In genomic region chr10:84171700-84172434, GRCh38 we compare ENCODE assay signal across 1 cellular context.
TF ChIP-seq lines count a peak whose summit lies in the region.

No MANE protein-coding gene starts in this region.

TF ChIP-seq in GM12878, 131 proteins besides CTCF, POLR2A, EP300 and RAD21:
- peak; percentile 87 for TF ChIP-seq NFIC (IDR thresholded peaks at IDR 0.05; ENCODE audit: low read depth, low read length)
- TF ChIP-seq PBX3 (IDR thresholded peaks at IDR 0.05; ENCODE audit: insufficient replicate concordance, low read depth, low read length) = peak; percentile 75
- TF ChIP-seq JUNB (IDR thresholded peaks at IDR 0.05) = peak; percentile 56
- TF ChIP-seq, protein P1, sequence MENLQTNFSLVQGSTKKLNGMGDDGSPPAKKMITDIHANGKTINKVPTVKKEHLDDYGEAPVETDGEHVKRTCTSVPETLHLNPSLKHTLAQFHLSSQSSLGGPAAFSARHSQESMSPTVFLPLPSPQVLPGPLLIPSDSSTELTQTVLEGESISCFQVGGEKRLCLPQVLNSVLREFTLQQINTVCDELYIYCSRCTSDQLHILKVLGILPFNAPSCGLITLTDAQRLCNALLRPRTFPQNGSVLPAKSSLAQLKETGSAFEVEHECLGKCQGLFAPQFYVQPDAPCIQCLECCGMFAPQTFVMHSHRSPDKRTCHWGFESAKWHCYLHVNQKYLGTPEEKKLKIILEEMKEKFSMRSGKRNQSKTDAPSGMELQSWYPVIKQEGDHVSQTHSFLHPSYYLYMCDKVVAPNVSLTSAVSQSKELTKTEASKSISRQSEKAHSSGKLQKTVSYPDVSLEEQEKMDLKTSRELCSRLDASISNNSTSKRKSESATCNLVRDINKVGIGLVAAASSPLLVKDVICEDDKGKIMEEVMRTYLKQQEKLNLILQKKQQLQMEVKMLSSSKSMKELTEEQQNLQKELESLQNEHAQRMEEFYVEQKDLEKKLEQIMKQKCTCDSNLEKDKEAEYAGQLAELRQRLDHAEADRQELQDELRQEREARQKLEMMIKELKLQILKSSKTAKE (IDR thresholded peaks at IDR 0.05; ENCODE audit: low read depth, poor library complexity, severe bottlenecking) = peak; percentile 86
- TF ChIP-seq PML (IDR thresholded peaks at IDR 0.05; ENCODE audit: low read length) = peak; percentile 69; the same call in 1 of the 2 replicates
- peak; percentile 82 for TF ChIP-seq POLR2AphosphoS5 (IDR thresholded peaks at IDR 0.05; ENCODE audit: low read length)
- peak; percentile 34; the same call in 1 of the 3 replicates for TF ChIP-seq POU2F2 (IDR thresholded peaks at IDR 0.05; ENCODE audit: borderline replicate concordance, low read depth, low read length)
- peak; percentile 70 for TF ChIP-seq MEF2B (IDR thresholded peaks at IDR 0.05; ENCODE audit: partially characterized antibody, poor library complexity, severe bottlenecking)
- TF ChIP-seq CBX5 (IDR thresholded peaks at IDR 0.05; ENCODE audit: low read depth) = 0 out of 2 replicates have a peak, but pooled peaks have one; percentile 38
- TF ChIP-seq, protein P2, sequence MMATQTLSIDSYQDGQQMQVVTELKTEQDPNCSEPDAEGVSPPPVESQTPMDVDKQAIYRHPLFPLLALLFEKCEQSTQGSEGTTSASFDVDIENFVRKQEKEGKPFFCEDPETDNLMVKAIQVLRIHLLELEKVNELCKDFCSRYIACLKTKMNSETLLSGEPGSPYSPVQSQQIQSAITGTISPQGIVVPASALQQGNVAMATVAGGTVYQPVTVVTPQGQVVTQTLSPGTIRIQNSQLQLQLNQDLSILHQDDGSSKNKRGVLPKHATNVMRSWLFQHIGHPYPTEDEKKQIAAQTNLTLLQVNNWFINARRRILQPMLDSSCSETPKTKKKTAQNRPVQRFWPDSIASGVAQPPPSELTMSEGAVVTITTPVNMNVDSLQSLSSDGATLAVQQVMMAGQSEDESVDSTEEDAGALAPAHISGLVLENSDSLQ (IDR thresholded peaks at IDR 0.05) = peak; percentile 92
- peak; percentile 69 for TF ChIP-seq ZBED1 (IDR thresholded peaks at IDR 0.05; ENCODE audit: borderline replicate concordance)
- peak; percentile 18; the same call in 1 of the 2 replicates for TF ChIP-seq SPI1 (IDR thresholded peaks at IDR 0.05; ENCODE audit: borderline replicate concordance, insufficient read depth, low read depth, low read length)
- TF ChIP-seq ATF7 (IDR thresholded peaks at IDR 0.05; ENCODE audit: low read depth) = peak; percentile 75
- peak; percentile 48 for TF ChIP-seq RUNX3 (IDR thresholded peaks at IDR 0.05; ENCODE audit: low read length)
- peak; percentile 60 for TF ChIP-seq TCF7 (IDR thresholded peaks at IDR 0.05; ENCODE audit: borderline replicate concordance)
- peak; percentile 58 to 62; a peak in 3 of 4 replicates for TF ChIP-seq IKZF2 (IDR thresholded peaks at IDR 0.05)
- TF ChIP-seq BHLHE40 (IDR thresholded peaks at IDR 0.05; ENCODE audit: borderline replicate concordance in 1 of 2, low read depth in 2 of 2, low read length in 1 of 2) = peak in 1 of 2 experiments; percentile 38; a peak in 1 of 4 replicates
- 0 out of 2 replicates have a peak, but pooled peaks have one; percentile 24 for TF ChIP-seq TAF1 (IDR thresholded peaks at IDR 0.05; ENCODE audit: borderline replicate concordance, low read depth, low read length)
- peak; percentile 50; the same call in 1 of the 2 replicates for TF ChIP-seq CREM (IDR thresholded peaks at IDR 0.05; ENCODE audit: low read depth)
- TF ChIP-seq MLLT1 (IDR thresholded peaks at IDR 0.05) = peak; percentile 15; the same call in 1 of the 2 replicates
- TF ChIP-seq PAX5 (IDR thresholded peaks at IDR 0.05; ENCODE audit: borderline replicate concordance, low read depth, low read length) = peak; percentile 14; the same call in 1 of the 2 replicates
- TF ChIP-seq NBN (IDR thresholded peaks at IDR 0.05) = peak; percentile 86
- peak; percentile 39; the same call in 1 of the 2 replicates for TF ChIP-seq YY1 (IDR thresholded peaks at IDR 0.05; ENCODE audit: low read depth, low read length)
- TF ChIP-seq, protein P3, sequence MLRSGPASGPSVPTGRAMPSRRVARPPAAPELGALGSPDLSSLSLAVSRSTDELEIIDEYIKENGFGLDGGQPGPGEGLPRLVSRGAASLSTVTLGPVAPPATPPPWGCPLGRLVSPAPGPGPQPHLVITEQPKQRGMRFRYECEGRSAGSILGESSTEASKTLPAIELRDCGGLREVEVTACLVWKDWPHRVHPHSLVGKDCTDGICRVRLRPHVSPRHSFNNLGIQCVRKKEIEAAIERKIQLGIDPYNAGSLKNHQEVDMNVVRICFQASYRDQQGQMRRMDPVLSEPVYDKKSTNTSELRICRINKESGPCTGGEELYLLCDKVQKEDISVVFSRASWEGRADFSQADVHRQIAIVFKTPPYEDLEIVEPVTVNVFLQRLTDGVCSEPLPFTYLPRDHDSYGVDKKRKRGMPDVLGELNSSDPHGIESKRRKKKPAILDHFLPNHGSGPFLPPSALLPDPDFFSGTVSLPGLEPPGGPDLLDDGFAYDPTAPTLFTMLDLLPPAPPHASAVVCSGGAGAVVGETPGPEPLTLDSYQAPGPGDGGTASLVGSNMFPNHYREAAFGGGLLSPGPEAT (IDR thresholded peaks at IDR 0.05; ENCODE audit: low read depth) = peak; percentile 75; the same call in 1 of the 2 replicates
- TF ChIP-seq MTA3 (IDR thresholded peaks at IDR 0.05; ENCODE audit: borderline replicate concordance, low read length) = peak; percentile 31; the same call in 1 of the 2 replicates
- peak; percentile 79 for TF ChIP-seq FOXM1 (IDR thresholded peaks at IDR 0.05; ENCODE audit: low read depth, low read length)
- TF ChIP-seq TARDBP (IDR thresholded peaks at IDR 0.05; ENCODE audit: borderline replicate concordance) = peak; percentile 34; the same call in 1 of the 2 replicates
- peak; percentile 12; the same call in 1 of the 2 replicates for TF ChIP-seq ATF2 (IDR thresholded peaks at IDR 0.05; ENCODE audit: low read length)
- TF ChIP-seq MEF2A (IDR thresholded peaks at IDR 0.05; ENCODE audit: insufficient read depth, low read depth, low read length) = peak; percentile 44; the same call in 1 of the 2 replicates
- peak; percentile 56; the same call in 1 of the 2 replicates for TF ChIP-seq MTA2 (IDR thresholded peaks at IDR 0.05; ENCODE audit: low read depth)
- TF ChIP-seq EED (IDR thresholded peaks at IDR 0.05; ENCODE audit: low read depth) = peak; percentile 56; the same call in 1 of the 2 replicates
- peak; percentile 42; the same call in 1 of the 2 replicates for TF ChIP-seq SMAD5 (IDR thresholded peaks at IDR 0.05; ENCODE audit: low read depth)
TF ChIP-seq in GM12878: peak in this region for 32; not testable (repeated sequence) for 99.
